Comparison of ENCODE assay signal across 8 cellular contexts in genomic region chr11:2885676-2886081, GRCh38. TPM values are rescaled to one million over a fixed set of nuclear protein-coding genes. Genes with fewer than 3 reads are reported as not detected.
DNase-seq lines count a peak whose midpoint lies in the region; ATAC-seq, FAIRE-seq and TF ChIP-seq lines count a peak whose summit lies in the region.

Gene CDKN1C, minus strand, starts transcription at chr11:2885775. Its CDS starts 319 bp downstream, at chr11:2885456.

- H3K27ac ChIP-seq in KMS-11 (no peak within 1 kb of the TSS), pancreas (peak within 1 kb of the TSS in 3 of 4 donors; percentile 46 to 60 (median 49)), thymus (ENCODE audit: low read depth) (peak within 1 kb of the TSS; percentile 31)

- H3K9me3 ChIP-seq in pancreas (no peaks in the 10 kb centered on the region), thymus (ENCODE audit: control insufficient read depth) (peaks cover 1% of the 10 kb centered on the region)

- 0 to 1% methylated on average over 18 to 58 of the region's 61 CpGs for WGBS in pancreas, 2 donors
- under 1% methylated on average over 61 of the region's 61 CpGs for WGBS in thymus

- ATAC-seq in GM21737 (IDR thresholded peaks at IDR 0.05; ENCODE audit: unreplicated experiment) = peak; percentile 58
- peak; percentile 79 to 83 (median 82) for ATAC-seq in pancreas

- H3K4me3 Mint-ChIP-seq in activated naive CD8-positive, alpha-beta T cell treated with anti-CD3 and anti-CD28 coated beads for 36 hours = peak within 1 kb of the TSS; percentile 84

- no peaks in the 10 kb centered on the region for H3K79me2 ChIP-seq in KMS-11 (ENCODE audit: insufficient read depth, low read depth)

- peak within 1 kb of the TSS; percentile 79 for H2AFZ ChIP-seq in KMS-11 (ENCODE audit: low read depth)

- no peak within 1 kb of the TSS for H3K4me3 ChIP-seq in KMS-11 (IDR thresholded peaks at IDR 0.05; ENCODE audit: insufficient read depth, low read depth, low read length)
- H3K4me3 ChIP-seq in pancreas = peak within 1 kb of the TSS; percentile 38 to 75 (median 54)
- H3K4me3 ChIP-seq in thymus (ENCODE audit: low read length) = peak within 1 kb of the TSS; percentile 53

- intact Hi-C loops in head of caudate nucleus (cut with DNase I) = loop anchor here (10.0 kb wide), 1 partner anchor 181 kb away; no protein-coding TSS in a partner anchor
- intact Hi-C loops in pancreas (cut with DNase I) = loop anchor here in 2 of 3 donors (10.0 kb wide), 1 partner anchor 191 kb away; the partner anchor contains the start of gene KCNQ1OT1 (in 2 of the 2)

- peak within 1 kb of the TSS; percentile 96 for H3K4me2 ChIP-seq in KMS-11

- no peaks in the 10 kb centered on the region for H3K36me3 Mint-ChIP-seq in activated naive CD8-positive, alpha-beta T cell treated with anti-CD3 and anti-CD28 coated beads for 36 hours

- H3K9ac ChIP-seq in KMS-11 = peak within 1 kb of the TSS; percentile 30; the same call in 1 of the 2 replicates

- DNase-seq in DMS114 treated with DMSO at 0.1 percent for 48 hours (lab: John Stamatoyannopoulos, UW; ENCODE audit: unreplicated experiment) (peak; percentile 32), SKM-1 (lab: John Stamatoyannopoulos, UW; ENCODE audit: unreplicated experiment) (peak; percentile 42), head of caudate nucleus (peak; percentile 81 to 96 (median 92)), pancreas (peak; percentile 81 to 91 (median 86))
- DNase-seq in activated naive CD8-positive, alpha-beta T cell treated with anti-CD3 and anti-CD28 coated beads for 36 hours = peak; percentile 87

- TF ChIP-seq CTCF in KMS-11 (conservative IDR thresholded peaks at IDR 0.05; ENCODE audit: low read depth, low read length) (no peak), pancreas (IDR thresholded peaks at IDR 0.05) (no peak)

- H3K27me3 Mint-ChIP-seq in activated naive CD8-positive, alpha-beta T cell treated with anti-CD3 and anti-CD28 coated beads for 36 hours = peaks cover 14% of the 10 kb centered on the region

- H3K9me3 Mint-ChIP-seq in activated naive CD8-positive, alpha-beta T cell treated with anti-CD3 and anti-CD28 coated beads for 36 hours = no peaks in the 10 kb centered on the region

- H3K36me3 ChIP-seq in KMS-11 (ENCODE audit: insufficient read depth) = no peaks in the 10 kb centered on the region
- no peaks in the 10 kb centered on the region for H3K36me3 ChIP-seq in pancreas
- H3K36me3 ChIP-seq in thymus (ENCODE audit: control insufficient read depth, insufficient read depth) = no peaks in the 10 kb centered on the region

- FAIRE-seq in pancreas (lab: Jason Lieb, UNC) = no peak

- peaks cover 12% of the 10 kb centered on the region for H3K4me1 Mint-ChIP-seq in activated naive CD8-positive, alpha-beta T cell treated with anti-CD3 and anti-CD28 coated beads for 36 hours

- peaks cover 3% of the 10 kb centered on the region; the same call in 1 of the 2 replicates for H3K27me3 ChIP-seq in KMS-11 (ENCODE audit: insufficient read depth, low read depth)
- no peaks in the 10 kb centered on the region for H3K27me3 ChIP-seq in pancreas
- peaks cover 45% of the 10 kb centered on the region for H3K27me3 ChIP-seq in thymus (ENCODE audit: control insufficient read depth, insufficient read depth)

- H3K27ac Mint-ChIP-seq in activated naive CD8-positive, alpha-beta T cell treated with anti-CD3 and anti-CD28 coated beads for 36 hours = no peak within 1 kb of the TSS

- no peaks in the 10 kb centered on the region for H4K20me1 ChIP-seq in KMS-11 (ENCODE audit: insufficient read depth)

- H3K4me1 ChIP-seq in KMS-11 (ENCODE audit: low read depth, poor library complexity, severe bottlenecking) = peaks cover 4% of the 10 kb centered on the region
- H3K4me1 ChIP-seq in pancreas = peaks cover under 1 to 2% (median under 1%) of the 10 kb centered on the region in 3 donors
- H3K4me1 ChIP-seq in thymus (ENCODE audit: control insufficient read depth, insufficient read depth, low read length) = peaks cover 14% of the 10 kb centered on the region

RNA-seq across cellular contexts. Expression of gene CDKN1C, which starts in this region (rescaled TPM):
- 1 to 10 TPM in 1 of 2 experiments, under 1 TPM in 1; 0.85 to 1.0 TPM for total RNA-seq in activated naive CD8-positive, alpha-beta T cell treated with anti-CD3 and anti-CD28 coated beads for 36 hours
- 10 to 100 TPM in 5 of 6 donors, 1 to 10 TPM in 1; 9.2 to 23.1 (median 19.2) TPM for total RNA-seq in pancreas
- polyA plus RNA-seq in pancreas = 10 to 100 TPM; 36.1 to 71.4 TPM
- polyA plus RNA-seq in thymus = 23.8 TPM

Comparison
In these comparisons a context has a peak if more than half of its experiments do, and no peak if none do; other contexts are left out.
1. RNA of gene CDKN1C (total RNA-seq): 9.2 to 23.1 TPM in pancreas; 0.85 to 1.0 TPM in activated naive CD8-positive, alpha-beta T cell treated with anti-CD3 and anti-CD28 coated beads for 36 hours; every median in the first group is over 4 times any median in the second.
2. DNase-seq: peak in every context shown above with its lines; median percentile 92 in head of caudate nucleus; 87 in activated naive CD8-positive, alpha-beta T cell treated with anti-CD3 and anti-CD28 coated beads for 36 hours; 86 in pancreas; 42 in SKM-1; 32 in DMS114 treated with DMSO at 0.1 percent for 48 hours.